33 cellular contexts compared by ENCODE assay signal in the genomic region with DNA sequence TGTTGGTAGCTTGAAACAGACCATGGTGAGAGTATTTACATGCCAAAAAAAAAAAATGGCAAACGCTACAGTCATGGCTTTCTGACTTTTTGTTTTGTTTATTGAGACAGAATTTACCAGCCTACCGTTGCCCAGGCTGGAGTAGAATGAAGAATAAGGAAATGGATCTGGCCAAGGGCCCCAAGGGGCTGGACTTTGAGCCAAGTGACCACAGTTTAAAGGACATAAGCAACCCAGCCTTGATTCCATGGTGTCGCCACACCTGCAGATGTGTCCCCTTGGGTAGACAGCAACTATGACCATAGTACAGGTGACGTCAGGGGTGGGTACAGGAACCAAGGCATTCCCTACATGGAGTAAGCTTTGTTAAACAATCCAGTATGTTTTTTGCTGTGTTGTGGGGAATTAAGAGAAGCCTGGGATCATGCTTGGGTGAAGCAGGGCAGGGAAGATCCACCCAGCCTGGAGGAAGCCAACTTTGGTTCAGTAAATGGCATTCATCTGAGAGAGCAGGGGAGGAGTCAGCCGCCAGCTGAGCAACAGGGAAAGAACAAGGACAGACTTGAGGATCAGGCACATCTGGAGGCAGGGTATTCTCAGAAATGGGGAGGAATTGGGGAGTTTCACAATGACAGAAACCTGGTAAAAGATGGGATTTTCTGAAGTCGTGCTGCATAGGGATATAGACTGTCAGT.
DNase-seq lines count a peak whose midpoint lies in the region; ATAC-seq, FAIRE-seq and TF ChIP-seq lines count a peak whose summit lies in the region.
"Had no signal": no experiment of that assay in that cellular context is flagged by ENCODE, and none has a peak within 500 bp of the region (broad histone marks: within the 10 kb centered on the region; RNA-seq: fewer than 3 reads in every experiment).

No MANE protein-coding gene starts in this region.

- H4K8ac ChIP-seq in mesendoderm (ENCODE audit: low read depth, low read length), result no peak overlapping the region

- no peaks in the 10 kb centered on the region for H3K79me2 ChIP-seq in mesendoderm (ENCODE audit: control insufficient read depth, insufficient read depth, low read length)
- H3K79me2 ChIP-seq: parathyroid adenoma had no signal

- H3K4ac ChIP-seq in mesendoderm (ENCODE audit: low read depth, low read length), result peak overlapping the region; percentile 85

- H3K56ac ChIP-seq in mesendoderm (ENCODE audit: low read length), result no peak overlapping the region

- H3K4me3 Mint-ChIP-seq in activated naive CD8-positive, alpha-beta T cell treated with anti-CD3 and anti-CD28 coated beads, Interleukin-2, amount 50 U/mL, for 24 hours, result no peak overlapping the region
- no peak overlapping the region for H3K4me3 Mint-ChIP-seq in activated T-cell treated with anti-CD3 and anti-CD28 coated beads, Interleukin-2, amount 50 U/mL, for 24 hours
- H3K4me3 Mint-ChIP-seq: activated naive CD4-positive, alpha-beta T cell treated with anti-CD3 and anti-CD28 coated beads, Interleukin-2, amount 50 U/mL, for 24 hours; CD14-positive monocyte had no signal

- no peaks in the 10 kb centered on the region for H3K9me3 Mint-ChIP-seq in activated naive CD8-positive, alpha-beta T cell treated with anti-CD3 and anti-CD28 coated beads, Interleukin-2, amount 50 U/mL, for 24 hours
- no peaks in the 10 kb centered on the region for H3K9me3 Mint-ChIP-seq in activated T-cell treated with anti-CD3 and anti-CD28 coated beads, Interleukin-2, amount 50 U/mL, for 24 hours
- H3K9me3 Mint-ChIP-seq: activated naive CD4-positive, alpha-beta T cell treated with anti-CD3 and anti-CD28 coated beads, Interleukin-2, amount 50 U/mL, for 24 hours; activated T-helper 2 cell treated with anti-CD3 and anti-CD28 coated beads, Interferon-gamma antibody, Interleukin-2, Interleukin-4, amounts not matched to agents 10 μg/mL and 5 μg/mL and 100 μg/mL, durations not matched to agents 14 hours and 24 hours and 36 hours had no signal

- TF ChIP-seq POLR2A in testis (IDR thresholded peaks at IDR 0.05), result no peak

- peak; percentile 57 for DNase-seq in HT-29 (ENCODE audit: low spot score)
- no peak for DNase-seq in bronchial epithelial cell (ENCODE audit: low read depth)
- DNase-seq in mesendoderm, result no peak
- no peak for DNase-seq in testis
- no peak for DNase-seq in activated naive CD8-positive, alpha-beta T cell treated with anti-CD3 and anti-CD28 coated beads, Interleukin-2, amount 50 U/mL, for 24 hours
- DNase-seq in activated T-cell treated with anti-CD3 and anti-CD28 coated beads, Interleukin-2, amount 50 U/mL, for 24 hours, result no peak
- DNase-seq in psoas muscle, result no peak
- DNase-seq in pons (ENCODE audit: low spot score), result no peak
- DNase-seq: activated CD4-positive, alpha-beta T cell treated with anti-CD3 and anti-CD28 coated beads for 4 hours; aorta; DMS79 treated with DMSO at 0.1 percent for 48 hours; effector CD8-positive, alpha-beta T cell; GDM1; heart right ventricle; KBM-7; lower lobe of right lung; NCI-H1105 treated with DMSO at 0.1 percent for 48 hours; NCI-H1930; NCI-H2171 treated with DMSO at 0.1 percent for 48 hours; NCI-H510A; stimulated activated CD4-positive, alpha-beta T cell treated with anti-CD3 and anti-CD28 coated beads, Interleukin-4, amount 100 ng/mL, for 1 hour; T1000 had no signal

- H3K23ac ChIP-seq in mesendoderm (ENCODE audit: low read length), result no peak overlapping the region

- no peak for ATAC-seq in activated naive CD8-positive, alpha-beta T cell treated with anti-CD3 and anti-CD28 coated beads, Interleukin-2, amount 50 U/mL, for 24 hours
- no peak for ATAC-seq in psoas muscle
- ATAC-seq: lower lobe of right lung, sciatic nerve had no signal

- H3K4me2 ChIP-seq in mesendoderm (ENCODE audit: low read length), result no peak overlapping the region

- peak overlapping the region; percentile 74 for H2AK5ac ChIP-seq in mesendoderm (ENCODE audit: low read length)

- H3K4me1 ChIP-seq in mesendoderm (ENCODE audit: control insufficient read depth, low read depth, low read length) (peaks cover 13% of the 10 kb centered on the region), testis (peaks cover 29% of the 10 kb centered on the region), psoas muscle (peaks cover 4% of the 10 kb centered on the region)
- H3K4me1 ChIP-seq: parathyroid adenoma had no signal

- TF ChIP-seq CTCF in bronchial epithelial cell (IDR thresholded peaks at IDR 0.05; ENCODE audit: insufficient read depth, low read length, severe bottlenecking) (no peak), testis (IDR thresholded peaks at IDR 0.05) (no peak), psoas muscle (IDR thresholded peaks at IDR 0.05) (no peak)

- H3K27me3 Mint-ChIP-seq in activated naive CD8-positive, alpha-beta T cell treated with anti-CD3 and anti-CD28 coated beads, Interleukin-2, amount 50 U/mL, for 24 hours, result no peaks in the 10 kb centered on the region
- peaks cover 6% of the 10 kb centered on the region for H3K27me3 Mint-ChIP-seq in activated T-cell treated with anti-CD3 and anti-CD28 coated beads, Interleukin-2, amount 50 U/mL, for 24 hours

- H2BK5ac ChIP-seq in mesendoderm (ENCODE audit: low read length), result no peak overlapping the region

- H3K36me3 ChIP-seq in bronchial epithelial cell (ENCODE audit: control insufficient read depth, insufficient read depth, low read length) (no peaks in the 10 kb centered on the region), mesendoderm (ENCODE audit: control insufficient read depth, insufficient read depth, low read length) (no peaks in the 10 kb centered on the region), testis (ENCODE audit: low read depth, missing control alignments) (no peaks in the 10 kb centered on the region), psoas muscle (ENCODE audit: insufficient read depth in 1 of 2, low read depth in 1 of 2) (no peaks in the 10 kb centered on the region)
- H3K36me3 ChIP-seq: cardiac muscle cell, heart right ventricle, lower lobe of right lung, tibial nerve had no signal

- H2BK15ac ChIP-seq in mesendoderm (replicated peaks; ENCODE audit: low read depth), result no peak overlapping the region

- H3K79me1 ChIP-seq in mesendoderm (ENCODE audit: low read length), result no peaks in the 10 kb centered on the region

- H3K4me1 Mint-ChIP-seq in activated naive CD8-positive, alpha-beta T cell treated with anti-CD3 and anti-CD28 coated beads, Interleukin-2, amount 50 U/mL, for 24 hours, result no peaks in the 10 kb centered on the region
- no peaks in the 10 kb centered on the region for H3K4me1 Mint-ChIP-seq in activated T-cell treated with anti-CD3 and anti-CD28 coated beads, Interleukin-2, amount 50 U/mL, for 24 hours (ENCODE audit: low read depth)
- H3K4me1 Mint-ChIP-seq: activated naive CD4-positive, alpha-beta T cell treated with anti-CD3 and anti-CD28 coated beads, Interleukin-2, amount 50 U/mL, for 24 hours; CD14-positive monocyte had no signal

- no peak overlapping the region for H3K9ac ChIP-seq in mesendoderm (ENCODE audit: low read length)
- H3K9ac ChIP-seq: parathyroid adenoma had no signal

- no peak overlapping the region for H4K5ac ChIP-seq in mesendoderm (ENCODE audit: low read length)

- no peaks in the 10 kb centered on the region for H3K36me3 Mint-ChIP-seq in activated naive CD8-positive, alpha-beta T cell treated with anti-CD3 and anti-CD28 coated beads, Interleukin-2, amount 50 U/mL, for 24 hours (ENCODE audit: low read depth)
- no peaks in the 10 kb centered on the region for H3K36me3 Mint-ChIP-seq in activated T-cell treated with anti-CD3 and anti-CD28 coated beads, Interleukin-2, amount 50 U/mL, for 24 hours (ENCODE audit: low read depth)
- H3K36me3 Mint-ChIP-seq: activated naive CD4-positive, alpha-beta T cell treated with anti-CD3 and anti-CD28 coated beads, Interleukin-2, amount 50 U/mL, for 24 hours; CD14-positive monocyte had no signal

- H3K18ac ChIP-seq in mesendoderm (ENCODE audit: low read length), result no peak overlapping the region

- FAIRE-seq in bronchial epithelial cell (lab: Jason Lieb, UNC), result peak; percentile 90
- FAIRE-seq: colon, H1 had no signal

- H3K27ac ChIP-seq in mesendoderm (ENCODE audit: low read depth, low read length) (no peak overlapping the region), testis (peak overlapping the region; percentile 9 to 59), psoas muscle (no peak overlapping the region)
- H3K27ac ChIP-seq: cardiac muscle cell, lower lobe of right lung, parathyroid adenoma, RWPE1, tibial nerve, VCaP had no signal

- H3K27me3 ChIP-seq in bronchial epithelial cell (ENCODE audit: control insufficient read depth, insufficient read depth, low read length) (no peaks in the 10 kb centered on the region), mesendoderm (ENCODE audit: insufficient read depth, low read length, poor library complexity) (no peaks in the 10 kb centered on the region), testis (no peaks in the 10 kb centered on the region), psoas muscle (ENCODE audit: insufficient read depth in 3 of 3, low read length in 2 of 3) (peaks cover 0 to 4% (median 0%) of the 10 kb centered on the region in 3 donors)
- H3K27me3 ChIP-seq: cardiac muscle cell, heart right ventricle, tibial nerve had no signal

- H3K9me3 ChIP-seq in testis, result no peaks in the 10 kb centered on the region
- H3K9me3 ChIP-seq in psoas muscle, result no peaks in the 10 kb centered on the region
- H3K9me3 ChIP-seq: heart right ventricle, lower lobe of right lung, tibial nerve had no signal

- H3K4me3 ChIP-seq in bronchial epithelial cell (ENCODE audit: low read depth, low read length), result no peak overlapping the region
- no peak overlapping the region for H3K4me3 ChIP-seq in mesendoderm (ENCODE audit: low read length)
- H3K4me3 ChIP-seq in testis, result no peak overlapping the region
- no peak overlapping the region for H3K4me3 ChIP-seq in psoas muscle
- H3K4me3 ChIP-seq: cardiac muscle cell, heart right ventricle, lower lobe of right lung, tibial nerve had no signal

- intact Hi-C loops in testis (cut with DNase I; ENCODE audit: low total_unique reads), result no loop called here
- intact Hi-C loops in psoas muscle (cut with DNase I), result no loop called here

- H2BK120ac ChIP-seq in mesendoderm (ENCODE audit: low read depth, low read length), result no peak overlapping the region

- H3K27ac Mint-ChIP-seq in activated naive CD8-positive, alpha-beta T cell treated with anti-CD3 and anti-CD28 coated beads, Interleukin-2, amount 50 U/mL, for 24 hours, result no peak overlapping the region
- no peak overlapping the region for H3K27ac Mint-ChIP-seq in activated T-cell treated with anti-CD3 and anti-CD28 coated beads, Interleukin-2, amount 50 U/mL, for 24 hours
- H3K27ac Mint-ChIP-seq: activated naive CD4-positive, alpha-beta T cell treated with anti-CD3 and anti-CD28 coated beads, Interleukin-2, amount 50 U/mL, for 24 hours; activated T-helper 2 cell treated with anti-CD3 and anti-CD28 coated beads, Interferon-gamma antibody, Interleukin-2, Interleukin-4, amounts not matched to agents 10 μg/mL and 5 μg/mL and 100 μg/mL, durations not matched to agents 14 hours and 24 hours and 36 hours had no signal

- no CpG with 5 or more reads among the region's 6 CpGs for WGBS in mesendoderm (ENCODE audit: extremely low coverage, insufficient coverage, low lambda C conversion rate)
- WGBS in testis, 2 donors, result 71 to 75% methylated on average over 6 of the region's 6 CpGs
- 48 to 60% (median 59%) methylated on average over 6 of the region's 6 CpGs for WGBS in psoas muscle, 3 donors

Comparison
In these comparisons a context has a peak if more than half of its experiments do, and no peak if none do; other contexts are left out.
1. H3K27ac ChIP-seq: peak in testis (2 of 2); none in mesendoderm (single experiment) and psoas muscle (single experiment).